In genomic region chr16:48623304-48624016, GRCh38 we compare ENCODE assay signal across 1 cellular context.
TF ChIP-seq lines count a peak whose summit lies in the region.

No MANE protein-coding gene starts in this region.

TF ChIP-seq in GM12878, 131 proteins besides CTCF, POLR2A, EP300 and RAD21 (continued from another document):
- no peak for TF ChIP-seq ZBTB11 (CRISPR knock-in tag; IDR thresholded peaks at IDR 0.05)
- TF ChIP-seq TCF12 (IDR thresholded peaks at IDR 0.05; ENCODE audit: low read depth, low read length): 0 out of 2 replicates have a peak, but pooled peaks have one; percentile 26
- no peak for TF ChIP-seq PML (IDR thresholded peaks at IDR 0.05; ENCODE audit: low read length)
- 0 out of 2 replicates have a peak, but pooled peaks have one; percentile 15 for TF ChIP-seq PAX5 (IDR thresholded peaks at IDR 0.05; ENCODE audit: borderline replicate concordance, low read depth, low read length)
- no peak for TF ChIP-seq ZNF384 (IDR thresholded peaks at IDR 0.05; ENCODE audit: borderline replicate concordance, low read depth, low read length)
- peak; percentile 79; the same call in 1 of the 2 replicates for TF ChIP-seq RAD51 (IDR thresholded peaks at IDR 0.05)
- TF ChIP-seq MEF2B (IDR thresholded peaks at IDR 0.05; ENCODE audit: partially characterized antibody, poor library complexity, severe bottlenecking): no peak
- TF ChIP-seq NFIC (IDR thresholded peaks at IDR 0.05; ENCODE audit: low read depth, low read length): no peak
- no peak for TF ChIP-seq SPI1 (IDR thresholded peaks at IDR 0.05; ENCODE audit: borderline replicate concordance, insufficient read depth, low read depth, low read length)
- peak; percentile 62; the same call in 1 of the 2 replicates for TF ChIP-seq MXI1 (IDR thresholded peaks at IDR 0.05; ENCODE audit: low read depth, low read length)
- no peak for TF ChIP-seq ASH2L (IDR thresholded peaks at IDR 0.05; ENCODE audit: borderline replicate concordance, low read depth)
- no peak for TF ChIP-seq MLLT1 (IDR thresholded peaks at IDR 0.05)
- TF ChIP-seq LARP7 (IDR thresholded peaks at IDR 0.05): peak; percentile 70
- TF ChIP-seq MYB (IDR thresholded peaks at IDR 0.05; ENCODE audit: borderline replicate concordance, low read depth, low read length): 0 out of 2 replicates have a peak, but pooled peaks have one; percentile 30
- no peak for TF ChIP-seq HDAC2 (IDR thresholded peaks at IDR 0.05)
- no peak for TF ChIP-seq MEF2A (IDR thresholded peaks at IDR 0.05; ENCODE audit: insufficient read depth, low read depth, low read length)
- peak; percentile 49; the same call in 1 of the 2 replicates for TF ChIP-seq RELB (IDR thresholded peaks at IDR 0.05; ENCODE audit: low read depth)
- TF ChIP-seq ZNF207 (IDR thresholded peaks at IDR 0.05; ENCODE audit: borderline replicate concordance): 0 out of 2 replicates have a peak, but pooled peaks have one; percentile 33
- 0 out of 2 replicates have a peak, but pooled peaks have one; percentile 29 for TF ChIP-seq EED (IDR thresholded peaks at IDR 0.05; ENCODE audit: low read depth)
- TF ChIP-seq PKNOX1 (IDR thresholded peaks at IDR 0.05): peak; percentile 14; the same call in 1 of the 2 replicates
- peak; percentile 47 to 52; a peak in 2 of 4 replicates for TF ChIP-seq IKZF2 (IDR thresholded peaks at IDR 0.05)
- TF ChIP-seq RUNX3 (IDR thresholded peaks at IDR 0.05; ENCODE audit: low read length): no peak
- TF ChIP-seq CHD2 (IDR thresholded peaks at IDR 0.05; ENCODE audit: borderline replicate concordance, low read depth, low read length): no peak
- TF ChIP-seq RELA (IDR thresholded peaks at IDR 0.05; ENCODE audit: borderline replicate concordance, partially characterized antibody): peak; percentile 25
- TF ChIP-seq IKZF1 (conservative IDR thresholded peaks at IDR 0.05): peak; percentile 79
- no peak for TF ChIP-seq YBX1 (IDR thresholded peaks at IDR 0.05)
- no peak; the same call in 1 of the 2 replicates for TF ChIP-seq GATAD2B (conservative IDR thresholded peaks at IDR 0.05; ENCODE audit: low read depth)
- peak; percentile 96 for TF ChIP-seq SMARCA5 (IDR thresholded peaks at IDR 0.05)
- no peak for TF ChIP-seq JUNB (IDR thresholded peaks at IDR 0.05)
- TF ChIP-seq MTA2 (IDR thresholded peaks at IDR 0.05; ENCODE audit: low read depth): 0 out of 2 replicates have a peak, but pooled peaks have one; percentile 15
- TF ChIP-seq ZNF592 (IDR thresholded peaks at IDR 0.05): peak; percentile 23; the same call in 1 of the 2 replicates
- TF ChIP-seq NR2F1 (conservative IDR thresholded peaks at IDR 0.05): peak; percentile 37; the same call in 1 of the 2 replicates
- peak in 1 of 2 experiments; percentile 31; a peak in 1 of 4 replicates for TF ChIP-seq SRF (IDR thresholded peaks at IDR 0.05; ENCODE audit: low read depth in 2 of 2, low read length in 2 of 2)
- no peak for TF ChIP-seq HDAC6 (IDR thresholded peaks at IDR 0.05; ENCODE audit: unreplicated experiment)
- TF ChIP-seq KLF5 (IDR thresholded peaks at IDR 0.05; ENCODE audit: partially characterized antibody): peak; percentile 39
- 0 out of 2 replicates have a peak, but pooled peaks have one; percentile 4 for TF ChIP-seq E2F4 (IDR thresholded peaks at IDR 0.05; ENCODE audit: low read depth, low read length)
